ENCODE assay signal across 19 cellular contexts in genomic region chr11:85263328-85263727, GRCh38.
"Had no signal": no experiment of that assay in that cellular context is flagged by ENCODE, and none has a peak within 500 bp of the region (broad histone marks: within the 10 kb centered on the region; RNA-seq: fewer than 3 reads in every experiment).

No MANE protein-coding gene starts in this region.

- H3K36me3 ChIP-seq: heart left ventricle, left lung, lower lobe of right lung had no signal

- H3K4me3 ChIP-seq: coronary artery, dorsolateral prefrontal cortex, esophagus muscularis mucosa, gastroesophageal sphincter, heart left ventricle, hepatocyte, left lung, lower lobe of right lung had no signal

- H3K9me3 ChIP-seq: esophagus muscularis mucosa, gastroesophageal sphincter, lower lobe of right lung had no signal

- ATAC-seq: foreskin keratinocyte, gastroesophageal sphincter, heart left ventricle, left colon, left lung, lower lobe of right lung had no signal

- H3K27ac ChIP-seq: coronary artery, dorsolateral prefrontal cortex, esophagus muscularis mucosa, foreskin keratinocyte, gastroesophageal sphincter, heart left ventricle, hepatocyte, left lung, lower lobe of right lung had no signal

- H3K4me1 ChIP-seq: esophagus muscularis mucosa, foreskin keratinocyte, gastroesophageal sphincter, heart left ventricle, left lung, lower lobe of right lung had no signal

- H3K27me3 ChIP-seq: dorsolateral prefrontal cortex, esophagus muscularis mucosa, foreskin keratinocyte, gastroesophageal sphincter, heart left ventricle, hepatocyte, left lung had no signal

- H2AFZ ChIP-seq: hepatocyte had no signal

- H3K4me2 ChIP-seq: hepatocyte had no signal

- DNase-seq: dermis blood vessel endothelial cell; dorsolateral prefrontal cortex; effector CD4-positive, alpha-beta T cell; effector memory CD4-positive, alpha-beta T cell; foreskin keratinocyte; heart left ventricle; hypothalamus; immature natural killer cell; islet precursor cell; kidney; kidney glomerular epithelial cell; left colon; left lung; lower lobe of right lung; midbrain had no signal
